In genomic region chr4:47485047-47485692, GRCh38 we compare ENCODE assay signal across 8 cellular contexts. TPM values are rescaled to one million over a fixed set of nuclear protein-coding genes. Genes with fewer than 3 reads are reported as not detected.
A peak's percentile ranks its signal among the peaks of the same experiment; 100 is the strongest.
DNase-seq lines count a peak whose midpoint lies in the region; ATAC-seq and TF ChIP-seq lines count a peak whose summit lies in the region.

ATP10D (plus strand) TSS chr4:47485275; CDS start chr4:47512541, 27,266 bp downstream.

- H3K36me3 ChIP-seq in left ventricle myocardium inferior (no peaks in the 10 kb centered on the region), upper lobe of right lung (no peaks in the 10 kb centered on the region)

- in situ Hi-C loops in GM13976 (cut with MboI; ENCODE audit: low sequenced_read_pairs, unreplicated experiment) = no loop called here

- DNase-seq in GM13976 (ENCODE audit: low spot score) (peak; percentile 85), NCI-H1417 (lab: John Stamatoyannopoulos, UW) (peak; percentile 61 to 93 (median 86)), left ventricle myocardium inferior (peak; percentile 98), progenitor cell of endocrine pancreas (ENCODE audit: low spot score, unreplicated experiment) (peak; percentile 82), upper lobe of right lung (peak; percentile 99)

- H3K36me3 Mint-ChIP-seq in T-helper 1 cell treated with Interleukin-12 subunit alpha and Interleukin-12 subunit beta and Interleukin-4 antibody, amounts not matched to agents 30 μg/mL and 1 μg/mL, for 36 hours (ENCODE audit: low read depth) = no peaks in the 10 kb centered on the region
- H3K36me3 Mint-ChIP-seq in progenitor cell of endocrine pancreas (ENCODE audit: insufficient read depth) = peaks cover 1% of the 10 kb centered on the region

- peaks cover 8% of the 10 kb centered on the region for H3K27me3 Mint-ChIP-seq in T-helper 1 cell treated with Interleukin-12 subunit alpha and Interleukin-12 subunit beta and Interleukin-4 antibody, amounts not matched to agents 30 μg/mL and 1 μg/mL, for 36 hours (ENCODE audit: low read depth)
- H3K27me3 Mint-ChIP-seq in progenitor cell of endocrine pancreas = no peaks in the 10 kb centered on the region

- H3K4me1 ChIP-seq in left ventricle myocardium inferior (peaks cover 36% of the 10 kb centered on the region), upper lobe of right lung (peaks cover 15% of the 10 kb centered on the region)

- H3K4me3 ChIP-seq in left ventricle myocardium inferior (peak within 1 kb of the TSS; percentile 72), upper lobe of right lung (peak within 1 kb of the TSS; percentile 67)

- ATAC-seq in HG02763 (IDR thresholded peaks at IDR 0.05; ENCODE audit: unreplicated experiment) = peak; percentile 97
- peak; percentile 100 for ATAC-seq in upper lobe of right lung

- H3K9me3 ChIP-seq in left ventricle myocardium inferior (replicated peaks) (peaks cover 7% of the 10 kb centered on the region), upper lobe of right lung (no peaks in the 10 kb centered on the region)

- intact Hi-C loops in left ventricle myocardium inferior (cut with micrococcal nuclease) (no loop called here), upper lobe of right lung (cut with DNase I) (no loop called here)

- H3K9me3 Mint-ChIP-seq in T-helper 1 cell treated with Interleukin-12 subunit alpha and Interleukin-12 subunit beta and Interleukin-4 antibody, amounts not matched to agents 30 μg/mL and 1 μg/mL, for 36 hours = no peaks in the 10 kb centered on the region
- H3K9me3 Mint-ChIP-seq in progenitor cell of endocrine pancreas (ENCODE audit: low read depth) = peaks cover 3% of the 10 kb centered on the region

- peak within 1 kb of the TSS; percentile 87 for H3K4me3 Mint-ChIP-seq in T-helper 1 cell treated with Interleukin-12 subunit alpha and Interleukin-12 subunit beta and Interleukin-4 antibody, amounts not matched to agents 30 μg/mL and 1 μg/mL, for 36 hours
- H3K4me3 Mint-ChIP-seq in progenitor cell of endocrine pancreas (ENCODE audit: low read depth) = peak within 1 kb of the TSS; percentile 99

- TF ChIP-seq CTCF in GM13976 (IDR thresholded peaks at IDR 0.05; ENCODE audit: borderline replicate concordance, control extremely low read depth, extremely low read depth, insufficient read depth, missing control alignments) (no peak), left ventricle myocardium inferior (IDR thresholded peaks at IDR 0.05; ENCODE audit: borderline replicate concordance) (peak; percentile 50), progenitor cell of endocrine pancreas (IDR thresholded peaks at IDR 0.05; ENCODE audit: unreplicated experiment) (peak; percentile 19), upper lobe of right lung (IDR thresholded peaks at IDR 0.05) (no peak)

- H3K27me3 ChIP-seq in left ventricle myocardium inferior (ENCODE audit: low read depth) = no peaks in the 10 kb centered on the region
- H3K27me3 ChIP-seq in upper lobe of right lung = no peaks in the 10 kb centered on the region

- peak within 1 kb of the TSS; percentile 84 for H3K27ac Mint-ChIP-seq in T-helper 1 cell treated with Interleukin-12 subunit alpha and Interleukin-12 subunit beta and Interleukin-4 antibody, amounts not matched to agents 30 μg/mL and 1 μg/mL, for 36 hours
- H3K27ac Mint-ChIP-seq in progenitor cell of endocrine pancreas = peak within 1 kb of the TSS; percentile 99

- H3K27ac ChIP-seq in angular gyrus (ENCODE audit: low read depth, low read length) (peak within 1 kb of the TSS; percentile 89), left ventricle myocardium inferior (replicated peaks) (peak within 1 kb of the TSS; percentile 93), upper lobe of right lung (peak within 1 kb of the TSS; percentile 90)

- peaks cover 18% of the 10 kb centered on the region for H3K4me1 Mint-ChIP-seq in T-helper 1 cell treated with Interleukin-12 subunit alpha and Interleukin-12 subunit beta and Interleukin-4 antibody, amounts not matched to agents 30 μg/mL and 1 μg/mL, for 36 hours (ENCODE audit: low read depth)
- H3K4me1 Mint-ChIP-seq in progenitor cell of endocrine pancreas (ENCODE audit: low read depth) = peaks cover 22% of the 10 kb centered on the region

RNA-seq across cellular contexts. Expression of gene ATP10D, which starts in this region (rescaled TPM):
- total RNA-seq in left ventricle myocardium inferior = 10.3 TPM
- 35.2 TPM in 2 replicates for total RNA-seq in progenitor cell of endocrine pancreas
- total RNA-seq in upper lobe of right lung = 35.8 TPM

Comparison
In these comparisons a context has a peak if more than half of its experiments do, and no peak if none do; other contexts are left out.
1. Peak in every context shown above with its lines: DNase-seq, ATAC-seq, H3K4me3 ChIP-seq and H3K27ac ChIP-seq.
2. CTCF ChIP-seq: peak in left ventricle myocardium inferior (single experiment) and progenitor cell of endocrine pancreas (single experiment); none in GM13976 (single experiment) and upper lobe of right lung (single experiment).